In the genomic region with DNA sequence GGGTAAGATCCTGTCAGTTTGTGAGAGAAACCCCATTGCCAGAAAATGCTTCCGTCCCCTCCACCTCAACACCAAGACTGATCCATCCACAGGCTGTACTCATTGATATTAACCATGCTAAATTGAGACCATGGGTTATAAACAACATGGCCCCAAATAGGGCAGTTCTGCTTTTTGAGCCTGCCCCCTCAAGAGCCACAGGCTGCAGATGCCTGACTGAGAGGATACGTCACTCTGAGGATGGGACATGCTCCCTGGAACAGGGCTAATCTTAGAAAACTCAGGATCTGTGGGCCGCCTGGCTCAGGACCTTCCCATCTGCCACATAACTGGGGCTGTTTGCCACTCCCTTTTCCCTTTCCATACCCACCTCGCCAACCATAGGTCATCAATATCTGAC, we compare ENCODE assay signal across 21 cellular contexts.
"Had no signal": no experiment of that assay in that cellular context is flagged by ENCODE, and none has a peak within 500 bp of the region (broad histone marks: within the 10 kb centered on the region; RNA-seq: fewer than 3 reads in every experiment).

No MANE protein-coding gene starts in this region.

- H3K79me2 ChIP-seq: parathyroid adenoma had no signal

- H3K4me1 ChIP-seq: gastrocnemius medialis, parathyroid adenoma, upper lobe of right lung had no signal

- H3K27me3 Mint-ChIP-seq: activated CD4-positive, alpha-beta memory T cell treated with anti-CD3 and anti-CD28 coated beads, Interleukin-2, amount 10 ng/mL, durations not matched to agents 7 days and 5 days; activated CD4-positive, alpha-beta T cell treated with anti-CD3 and anti-CD28 coated beads for 36 hours; activated CD8-positive, alpha-beta memory T cell treated with anti-CD3 and anti-CD28 coated beads, Interleukin-2, amount 10 ng/mL, durations not matched to agents 7 days and 5 days; activated naive CD4-positive, alpha-beta T cell treated with anti-CD3 and anti-CD28 coated beads, Interleukin-2, amount 10 ng/mL, durations not matched to agents 7 days and 5 days; activated naive CD8-positive, alpha-beta T cell treated with anti-CD3 and anti-CD28 coated beads, Interleukin-2, amount 50 U/mL, for 24 hours; naive thymus-derived CD4-positive, alpha-beta T cell had no signal

- H3K27me3 ChIP-seq: gastrocnemius medialis, right lobe of liver, upper lobe of right lung had no signal

- H3K9ac ChIP-seq: parathyroid adenoma had no signal

- H3K27ac Mint-ChIP-seq: activated CD4-positive, alpha-beta memory T cell treated with anti-CD3 and anti-CD28 coated beads, Interleukin-2, amount 10 ng/mL, durations not matched to agents 7 days and 5 days; activated CD4-positive, alpha-beta T cell treated with anti-CD3 and anti-CD28 coated beads for 36 hours; activated CD8-positive, alpha-beta memory T cell treated with anti-CD3 and anti-CD28 coated beads, Interleukin-2, amount 10 ng/mL, durations not matched to agents 7 days and 5 days; activated naive CD8-positive, alpha-beta T cell treated with anti-CD3 and anti-CD28 coated beads, Interleukin-2, amount 50 U/mL, for 24 hours; WTC11 had no signal

- H3K36me3 Mint-ChIP-seq: WTC11 had no signal

- H2AFZ ChIP-seq: parathyroid adenoma had no signal

- H3K4me3 ChIP-seq: gastrocnemius medialis, left ventricle myocardium inferior, right lobe of liver, SK-N-MC, upper lobe of right lung had no signal

- H3K27ac ChIP-seq: gastrocnemius medialis, left ventricle myocardium inferior, parathyroid adenoma, right lobe of liver, SK-N-MC, upper lobe of right lung had no signal

- H3K4me3 Mint-ChIP-seq: activated CD4-positive, alpha-beta memory T cell treated with anti-CD3 and anti-CD28 coated beads, Interleukin-2, amount 10 ng/mL, durations not matched to agents 7 days and 5 days; activated CD4-positive, alpha-beta T cell treated with anti-CD3 and anti-CD28 coated beads for 36 hours; activated CD8-positive, alpha-beta memory T cell treated with anti-CD3 and anti-CD28 coated beads, Interleukin-2, amount 10 ng/mL, durations not matched to agents 7 days and 5 days; activated naive CD4-positive, alpha-beta T cell treated with anti-CD3 and anti-CD28 coated beads, Interleukin-2, amount 10 ng/mL, durations not matched to agents 7 days and 5 days; activated naive CD8-positive, alpha-beta T cell treated with anti-CD3 and anti-CD28 coated beads, Interleukin-2, amount 50 U/mL, for 24 hours; immature natural killer cell; naive thymus-derived CD4-positive, alpha-beta T cell; WTC11 had no signal

- H3K9me3 ChIP-seq: gastrocnemius medialis, left ventricle myocardium inferior, right lobe of liver, upper lobe of right lung had no signal

- FAIRE-seq: endometrium had no signal

- DNase-seq: activated CD4-positive, alpha-beta memory T cell treated with anti-CD3 and anti-CD28 coated beads, Interleukin-2, amount 10 ng/mL, durations not matched to agents 7 days and 5 days; activated CD4-positive, alpha-beta T cell treated with anti-CD3 and anti-CD28 coated beads for 36 hours; activated CD8-positive, alpha-beta memory T cell treated with anti-CD3 and anti-CD28 coated beads, Interleukin-2, amount 10 ng/mL, durations not matched to agents 7 days and 5 days; activated naive CD4-positive, alpha-beta T cell treated with anti-CD3 and anti-CD28 coated beads, Interleukin-2, amount 10 ng/mL, durations not matched to agents 7 days and 5 days; activated naive CD8-positive, alpha-beta T cell treated with anti-CD3 and anti-CD28 coated beads, Interleukin-2, amount 50 U/mL, for 24 hours; anterior cingulate cortex; cortex of kidney; erythroblast; gastrocnemius medialis; immature natural killer cell; kidney glomerular epithelial cell; left ventricle myocardium inferior; mammary epithelial cell; naive thymus-derived CD4-positive, alpha-beta T cell; right lobe of liver; stimulated activated naive CD4-positive, alpha-beta T cell treated with Interleukin-2 at 50 U/mL for 16 hours; upper lobe of right lung had no signal

- H3K9me3 Mint-ChIP-seq: activated CD4-positive, alpha-beta memory T cell treated with anti-CD3 and anti-CD28 coated beads, Interleukin-2, amount 10 ng/mL, durations not matched to agents 7 days and 5 days; activated naive CD4-positive, alpha-beta T cell treated with anti-CD3 and anti-CD28 coated beads, Interleukin-2, amount 10 ng/mL, durations not matched to agents 7 days and 5 days; activated naive CD8-positive, alpha-beta T cell treated with anti-CD3 and anti-CD28 coated beads, Interleukin-2, amount 50 U/mL, for 24 hours; naive thymus-derived CD4-positive, alpha-beta T cell; WTC11 had no signal
